In genomic region chr2:45052388-45052928, GRCh38 we compare ENCODE assay signal across 1 cellular context.
A peak's percentile ranks its signal among the peaks of the same experiment; 100 is the strongest.
TF ChIP-seq lines count a peak whose summit lies in the region.

No MANE protein-coding gene starts in this region.

TF ChIP-seq in SK-N-SH, 30 proteins besides CTCF, POLR2A, EP300 and RAD21 (continued from another document):
- TF ChIP-seq USF2 (IDR thresholded peaks at IDR 0.05; ENCODE audit: borderline replicate concordance, low read depth, low read length) (no peak), RCOR1 (IDR thresholded peaks at IDR 0.05; ENCODE audit: low read length) (peak; percentile 79; the same call in 1 of the 2 replicates), YY1 (IDR thresholded peaks at IDR 0.05; ENCODE audit: low read depth) (no peak)
